In genomic region chr4:20253272-20253798, GRCh38 we compare ENCODE assay signal across 11 cellular contexts. TPM values are rescaled to one million over a fixed set of nuclear protein-coding genes. Genes with fewer than 3 reads are reported as not detected.
DNase-seq lines count a peak whose midpoint lies in the region; ATAC-seq, FAIRE-seq and TF ChIP-seq lines count a peak whose summit lies in the region.
"Had no signal": no experiment of that assay in that cellular context is flagged by ENCODE, and none has a peak within 500 bp of the region (broad histone marks: within the 10 kb centered on the region; RNA-seq: fewer than 3 reads in every experiment).

No MANE protein-coding gene starts in this region.

- CTCF ChIA-PET in endothelial cell of umbilical vein (lab: Charles Lee): interaction anchor here (1.3 to 3.8 kb wide), 3 partner anchors 36 to 743 kb away, joined by 3 to 19 read pairs (median 3); no protein-coding TSS in a partner anchor

- ATAC-seq in heart left ventricle (no peak), left ventricle myocardium superior (no peak), HG02623 (IDR thresholded peaks at IDR 0.05; ENCODE audit: unreplicated experiment) (no peak), HG03521 (IDR thresholded peaks at IDR 0.05; ENCODE audit: unreplicated experiment) (no peak), HG03342 (IDR thresholded peaks at IDR 0.05; ENCODE audit: unreplicated experiment) (no peak), left colon (no peak)
- ATAC-seq: Panc1 had no signal

- peaks cover 0 to 43% (median 11%) of the 10 kb centered on the region in 12 donors for H3K4me1 ChIP-seq in heart left ventricle
- peaks cover 36% of the 10 kb centered on the region for H3K4me1 ChIP-seq in endothelial cell of umbilical vein (ENCODE audit: control insufficient read depth, extremely low read depth, insufficient read depth, low read length)
- H3K4me1 ChIP-seq in muscle layer of duodenum (ENCODE audit: control insufficient read depth in 1 of 2, insufficient read depth in 2 of 2, low read length in 2 of 2): peaks cover 0 to 42% of the 10 kb centered on the region in 2 donors

- H3K27me3 ChIP-seq in heart left ventricle (peaks cover 6 to 50% (median 32%) of the 10 kb centered on the region in 9 donors), endothelial cell of umbilical vein (ENCODE audit: control insufficient read depth in 2 of 2, insufficient read depth in 2 of 2, low read length in 2 of 2) (no peaks in the 10 kb centered on the region), muscle layer of duodenum (ENCODE audit: low read depth, low read length) (peaks cover 19% of the 10 kb centered on the region)

- dilution Hi-C loops in endothelial cell of umbilical vein (cut with MboI; ENCODE audit: extremely low pct_ligation_motif_present, low sequenced_read_pairs): no loop called here

- H3K27ac ChIP-seq in heart left ventricle (no peak overlapping the region), endothelial cell of umbilical vein (ENCODE audit: insufficient read depth, low read depth, low read length) (no peak overlapping the region), muscle layer of duodenum (ENCODE audit: low read length) (no peak overlapping the region)

- DNase-seq in heart left ventricle: peak in 1 of 5 donors; percentile 21
- DNase-seq in left ventricle myocardium superior: no peak
- peak; percentile 20 for DNase-seq in endothelial cell of umbilical vein (ENCODE audit: low read depth, low spot score)
- DNase-seq in left colon: no peak
- DNase-seq: CD4-positive, CD25-positive, alpha-beta regulatory T cell; naive B cell had no signal

- POLR2A ChIA-PET in endothelial cell of umbilical vein (lab: Charles Lee): interaction anchor here (1.2 kb wide), 1 partner anchor 477 kb away, joined by 5 read pairs; no protein-coding TSS in a partner anchor

- H3K9ac ChIP-seq in endothelial cell of umbilical vein (replicated peaks; ENCODE audit: extremely low read depth, insufficient read depth, low read length): peak overlapping the region; percentile 76

- FAIRE-seq in endothelial cell of umbilical vein (lab: Jason Lieb, UNC): peak; percentile 65

- peaks cover 29% of the 10 kb centered on the region for H3K79me2 ChIP-seq in endothelial cell of umbilical vein (ENCODE audit: control insufficient read depth, insufficient read depth, low read length)

- H3K4me2 ChIP-seq in endothelial cell of umbilical vein (ENCODE audit: insufficient read depth, low read length): peak overlapping the region; percentile 73

- H3K9me3 ChIP-seq in heart left ventricle (no peaks in the 10 kb centered on the region), endothelial cell of umbilical vein (replicated peaks; ENCODE audit: control insufficient read depth, insufficient read depth, low read length) (no peaks in the 10 kb centered on the region), muscle layer of duodenum (ENCODE audit: control insufficient read depth in 1 of 2, low read length in 2 of 2) (no peaks in the 10 kb centered on the region)

- no peak for TF ChIP-seq POLR2A in heart left ventricle (IDR thresholded peaks at IDR 0.05)
- TF ChIP-seq POLR2A in endothelial cell of umbilical vein (IDR thresholded peaks at IDR 0.05; ENCODE audit: low read depth, low read length): no peak

- WGBS in heart left ventricle, 4 donors: 1 to 3% (median 2%) methylated on average over 16 to 27 of the region's 27 CpGs

- no peaks in the 10 kb centered on the region for H3K36me3 ChIP-seq in heart left ventricle
- H3K36me3 ChIP-seq in endothelial cell of umbilical vein (ENCODE audit: control insufficient read depth in 2 of 2, extremely low read depth in 1 of 2, insufficient read depth in 2 of 2, low read length in 2 of 2): no peaks in the 10 kb centered on the region
- no peaks in the 10 kb centered on the region for H3K36me3 ChIP-seq in muscle layer of duodenum (ENCODE audit: control insufficient read depth in 1 of 2, insufficient read depth in 2 of 2, low read length in 2 of 2)

- BruUV-seq in endothelial cell of umbilical vein (replicated peaks; lab: Mats Ljungman, UMichigan): no TSS peak

- H3K9me1 ChIP-seq in endothelial cell of umbilical vein (replicated peaks; ENCODE audit: control insufficient read depth, extremely low read depth, insufficient read depth, low read length): no peaks in the 10 kb centered on the region

- peak overlapping the region; percentile 97 for H2AFZ ChIP-seq in endothelial cell of umbilical vein (ENCODE audit: low read depth, low read length)

- peak overlapping the region; percentile 30 to 80 (median 62) for H3K4me3 ChIP-seq in heart left ventricle
- peak overlapping the region; percentile 69 to 80 (median 79) for H3K4me3 ChIP-seq in endothelial cell of umbilical vein (replicated peaks in 1 of 3; ENCODE audit: insufficient read depth in 1 of 3, low read depth in 1 of 3, low read length in 3 of 3)
- H3K4me3 ChIP-seq in muscle layer of duodenum (ENCODE audit: low read depth in 1 of 2, low read length in 2 of 2): peak overlapping the region; percentile 69 to 91

- TF ChIP-seq CTCF in heart left ventricle (IDR thresholded peaks at IDR 0.05) (no peak), endothelial cell of umbilical vein (IDR thresholded peaks at IDR 0.05; ENCODE audit: extremely low read depth in 1 of 2, insufficient read depth in 1 of 2, low read depth in 1 of 2, low read length in 2 of 2) (no peak)

- no peaks in the 10 kb centered on the region for H4K20me1 ChIP-seq in endothelial cell of umbilical vein (replicated peaks; ENCODE audit: control insufficient read depth, extremely low read depth, insufficient read depth, low read length)

- intact Hi-C loops in heart left ventricle (cut with DNase I): loop anchor here in 1 of 10 donors (10.0 kb wide), 1 partner anchor 1569 kb away; no protein-coding TSS in a partner anchor
- intact Hi-C loops in left ventricle myocardium superior (cut with micrococcal nuclease): no loop called here
- intact Hi-C loops in endothelial cell of umbilical vein (cut with micrococcal nuclease): loop anchor here (2.0 to 5.0 kb wide), 4 partner anchors 169 to 515 kb away; no protein-coding TSS in a partner anchor
- intact Hi-C loops in left colon (cut with DNase I, micrococcal nuclease): no loop called here

TF ChIP-seq in endothelial cell of umbilical vein, 7 proteins besides CTCF, POLR2A, EP300 and RAD21:
- TF ChIP-seq POLR2AphosphoS5 (IDR thresholded peaks at IDR 0.05; ENCODE audit: insufficient read depth, low read depth, low read length) (no peak), MYC (IDR thresholded peaks at IDR 0.05; ENCODE audit: low read depth, low read length) (no peak), MAX (IDR thresholded peaks at IDR 0.05; ENCODE audit: insufficient read depth, insufficient read length) (no peak), EZH2 (IDR thresholded peaks at IDR 0.05; ENCODE audit: borderline replicate concordance, low read depth, low read length, severe bottlenecking) (no peak), JUN (IDR thresholded peaks at IDR 0.05; ENCODE audit: borderline replicate concordance, insufficient read depth, insufficient read length, low read depth) (no peak), GATA2 (IDR thresholded peaks at IDR 0.05; ENCODE audit: insufficient read depth, insufficient read length, low read depth, low read length) (no peak), FOS (IDR thresholded peaks at IDR 0.05; ENCODE audit: borderline replicate concordance, insufficient read depth, low read length) (no peak)

RNA-seq across cellular contexts. Expression of gene SLIT2, which starts 1.6 kb away (rescaled TPM):
- 10 to 100 TPM in 2 of 9 donors, 1 to 10 TPM in 7; 2.8 to 19.4 (median 4.5) TPM for total RNA-seq in heart left ventricle
- 1 to 10 TPM in 1 of 2 donors, under 1 TPM in 1; 0.99 to 1.2 TPM for polyA plus RNA-seq in heart left ventricle
- total RNA-seq in left ventricle myocardium superior: 8.5 TPM
- total RNA-seq in endothelial cell of umbilical vein: 22.2 and 28.2 TPM in 2 replicates
- 7.7 and 9.3 TPM in 2 replicates for polyA plus RNA-seq in endothelial cell of umbilical vein
- 9.7 and 11.0 TPM in 2 replicates for polyA plus RNA-seq in endothelial cell of umbilical vein (2011; cell fraction: cytosol; rRNA removed)
- polyA plus RNA-seq in endothelial cell of umbilical vein (2011; cell fraction: nucleus; rRNA removed): 17.3 and 23.1 TPM in 2 replicates
- 23.4 and 30.0 TPM in 2 replicates for polyA plus RNA-seq in endothelial cell of umbilical vein (2012)
- 30.9 and 37.5 TPM in 2 replicates for polyA minus RNA-seq in endothelial cell of umbilical vein
- 1.6 TPM for polyA minus RNA-seq in endothelial cell of umbilical vein (2011; cell fraction: cytosol; rRNA and poly(A)+ RNA removed)
- polyA minus RNA-seq in endothelial cell of umbilical vein (2011; cell fraction: nucleus; rRNA and poly(A)+ RNA removed): 66.6 and 75.1 TPM in 2 replicates
- 1 to 10 TPM; 1.9 to 6.5 TPM for total RNA-seq in left colon
- total RNA-seq: CD4-positive, CD25-positive, alpha-beta regulatory T cell had no signal
- polyA plus RNA-seq: CD4-positive, CD25-positive, alpha-beta regulatory T cell had no signal
